ENCODE assay signal across 12 cellular contexts in genomic region chr4:168509786-168510185, GRCh38. TPM values are rescaled to one million over a fixed set of nuclear protein-coding genes. Genes with fewer than 3 reads are reported as not detected.
DNase-seq lines count a peak whose midpoint lies in the region; ATAC-seq and TF ChIP-seq lines count a peak whose summit lies in the region.
"Had no signal": no experiment of that assay in that cellular context is flagged by ENCODE, and none has a peak within 500 bp of the region (broad histone marks: within the 10 kb centered on the region; RNA-seq: fewer than 3 reads in every experiment).

No MANE protein-coding gene starts in this region.

- no peak for TF ChIP-seq POLR2A in transverse colon (IDR thresholded peaks at IDR 0.05)

- intact Hi-C loops in transverse colon (cut with DNase I; ENCODE audit: low total_unique reads), result no loop called here

- TF ChIP-seq EP300 in transverse colon (IDR thresholded peaks at IDR 0.05; ENCODE audit: low read depth), result no peak

- H3K27me3 ChIP-seq in transverse colon, result no peaks in the 10 kb centered on the region
- H3K27me3 ChIP-seq: BLaER1 treated with 17β-estradiol and CSF1 and Interleukin-3, amounts not matched to agents 10 nM and 100 nM had no signal

- peak; percentile 12 for DNase-seq in activated CD8-positive, alpha-beta memory T cell treated with anti-CD3 and anti-CD28 coated beads, Interleukin-2, amount 50 U/mL, for 24 hours (ENCODE audit: extremely low read depth)
- DNase-seq in activated CD8-positive, alpha-beta memory T cell treated with anti-CD3 and anti-CD28 coated beads, Interleukin-2, amount 50 U/mL, for 48 hours, result no peak
- DNase-seq in activated CD4-positive, alpha-beta T cell treated with anti-CD3 and anti-CD28 coated beads for 48 hours, result peak; percentile 46
- DNase-seq in fibroblast of mammary gland (ENCODE audit: low read depth) (peak; percentile 94), NCI-H2081 treated with DMSO at 0.1 percent for 48 hours (lab: John Stamatoyannopoulos, UW) (no peak), transverse colon (no peak)
- peak; percentile 3 for DNase-seq in stimulated activated naive CD4-positive, alpha-beta T cell treated with Interleukin-2 at 50 U/mL for 16 hours (lab: John Stamatoyannopoulos, UW)
- DNase-seq: left ventricle myocardium superior had no signal

- TF ChIP-seq CTCF in fibroblast of mammary gland (conservative IDR thresholded peaks at IDR 0.05; ENCODE audit: control insufficient read depth, insufficient read depth, low read depth, low read length) (no peak), transverse colon (IDR thresholded peaks at IDR 0.05) (no peak)

- no peak for ATAC-seq in HG03442 (IDR thresholded peaks at IDR 0.05; ENCODE audit: unreplicated experiment)
- ATAC-seq: left ventricle myocardium superior had no signal

- no peak overlapping the region for H3K27ac ChIP-seq in transverse colon
- H3K27ac ChIP-seq: skin epidermis, thoracic aorta had no signal

- no peaks in the 10 kb centered on the region for H3K9me3 ChIP-seq in transverse colon
- H3K9me3 ChIP-seq: thoracic aorta had no signal

- no peaks in the 10 kb centered on the region for H3K4me1 ChIP-seq in transverse colon

- H3K36me3 ChIP-seq in transverse colon, result no peaks in the 10 kb centered on the region
- H3K36me3 ChIP-seq: BLaER1 treated with 17β-estradiol and CSF1 and Interleukin-3, amounts not matched to agents 10 nM and 100 nM; thoracic aorta had no signal

- in situ Hi-C loops in transverse colon (cut with MboI; ENCODE audit: low pct_ligation_motif_present in 1 of 4, low pct_unique_long_range_greater_than_20kb in 1 of 4, low sequenced_read_pairs in 3 of 4), result loop anchor here in 1 of 4 donors (25.0 kb wide), 1 partner anchor 978 kb away; no protein-coding TSS in a partner anchor

- H3K4me3 ChIP-seq in fibroblast of mammary gland (ENCODE audit: control insufficient read depth, low read depth, low read length), result no peak overlapping the region
- no peak overlapping the region for H3K4me3 ChIP-seq in transverse colon
- H3K4me3 ChIP-seq: BLaER1 treated with 17β-estradiol and CSF1 and Interleukin-3, amounts not matched to agents 10 nM and 100 nM; skin epidermis; thoracic aorta had no signal

- 64 to 74% methylated on average over 4 of the region's 4 CpGs for WGBS in transverse colon (ENCODE audit: low coverage in 1 of 2), 2 donors

RNA-seq across cellular contexts. Expression of gene PALLD, which starts 12.9 kb away (rescaled TPM):
- 100 to 1,000 TPM; 230 to 309 (median 278) TPM for total RNA-seq in transverse colon

RNA-seq across cellular contexts. Expression of gene DDX60L, which starts 29.5 kb away (rescaled TPM):
- total RNA-seq in transverse colon, result 10 to 100 TPM in 3 of 4 donors, 1 to 10 TPM in 1; 8.4 to 65.8 (median 51.9) TPM

Comparison
In these comparisons a context has a peak if more than half of its experiments do, and no peak if none do; other contexts are left out.
1. DNase-seq: peak in activated CD8-positive, alpha-beta memory T cell treated with anti-CD3 and anti-CD28 coated beads, Interleukin-2, amount 50 U/mL, for 24 hours (single experiment), activated CD4-positive, alpha-beta T cell treated with anti-CD3 and anti-CD28 coated beads for 48 hours (single experiment), fibroblast of mammary gland (single experiment) and stimulated activated naive CD4-positive, alpha-beta T cell treated with Interleukin-2 at 50 U/mL for 16 hours (single experiment); none in activated CD8-positive, alpha-beta memory T cell treated with anti-CD3 and anti-CD28 coated beads, Interleukin-2, amount 50 U/mL, for 48 hours (single experiment), NCI-H2081 treated with DMSO at 0.1 percent for 48 hours (single experiment) and transverse colon (single experiment).